In the genomic region with DNA sequence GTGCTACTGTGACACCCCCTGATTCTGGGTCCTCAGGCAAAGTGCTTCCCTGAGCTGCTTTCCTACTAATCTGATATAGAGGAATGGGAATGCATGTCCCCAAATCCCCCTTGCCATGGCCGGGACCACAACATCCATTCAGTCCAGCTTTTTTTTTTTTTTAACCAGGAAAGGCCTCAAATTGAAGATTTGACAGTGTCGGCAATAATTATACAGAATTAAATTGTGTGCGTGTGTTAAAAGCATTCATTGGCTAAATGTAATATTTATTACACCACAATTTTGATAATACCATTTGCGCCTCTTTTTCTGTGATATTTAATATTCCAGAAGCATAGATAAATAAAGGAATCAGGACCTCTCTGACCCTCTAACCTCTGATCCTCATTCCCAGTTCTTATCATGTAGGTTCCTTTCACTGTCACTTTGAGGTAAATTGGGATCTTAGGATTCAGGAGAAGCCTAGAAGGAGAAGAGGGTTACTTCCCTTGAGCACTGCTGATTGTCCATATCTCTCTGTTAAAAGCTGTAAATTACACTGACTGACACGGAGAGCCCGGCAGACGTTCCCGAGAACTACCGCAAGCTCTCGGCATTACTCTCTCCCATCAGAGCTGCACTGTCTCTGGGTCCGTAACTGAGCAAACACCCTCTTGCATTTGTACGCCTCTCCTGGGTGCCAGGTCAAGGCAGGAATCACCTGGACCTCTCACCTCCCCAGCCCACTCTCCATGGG, we compare ENCODE assay signal across 14 cellular contexts. TPM values are rescaled to one million over a fixed set of nuclear protein-coding genes. Genes with fewer than 3 reads are reported as not detected.
A peak's percentile ranks its signal among the peaks of the same experiment; 100 is the strongest.
DNase-seq lines count a peak whose midpoint lies in the region; ATAC-seq, FAIRE-seq and TF ChIP-seq lines count a peak whose summit lies in the region.
"Had no signal": no experiment of that assay in that cellular context is flagged by ENCODE, and none has a peak within 500 bp of the region (broad histone marks: within the 10 kb centered on the region; RNA-seq: fewer than 3 reads in every experiment).

No MANE protein-coding gene starts in this region.

- no peaks in the 10 kb centered on the region for H3K36me3 ChIP-seq in BLaER1 treated with 17β-estradiol and CSF1 and Interleukin-3, amounts not matched to agents 10 nM and 100 nM
- H3K36me3 ChIP-seq in RWPE2 (ENCODE audit: low read depth) (no peaks in the 10 kb centered on the region), parathyroid adenoma (ENCODE audit: control insufficient read depth, insufficient read depth, low read length) (no peaks in the 10 kb centered on the region)
- H3K36me3 ChIP-seq: HAP-1 had no signal

- H2AFZ ChIP-seq in parathyroid adenoma: no peak overlapping the region
- H2AFZ ChIP-seq: GM23248 had no signal

- no peak for TF ChIP-seq EP300 in A549 (IDR thresholded peaks at IDR 0.05)

- H3K27me3 ChIP-seq in BLaER1 treated with 17β-estradiol and CSF1 and Interleukin-3, amounts not matched to agents 10 nM and 100 nM: no peaks in the 10 kb centered on the region
- no peaks in the 10 kb centered on the region for H3K27me3 ChIP-seq in RWPE2 (ENCODE audit: insufficient read depth, poor library complexity, severe bottlenecking)
- no peaks in the 10 kb centered on the region for H3K27me3 ChIP-seq in parathyroid adenoma (ENCODE audit: control insufficient read depth, insufficient read depth, low read length)

- H3K79me2 ChIP-seq in parathyroid adenoma: peaks cover 78% of the 10 kb centered on the region

- TF ChIP-seq RAD21 in A549 (conservative IDR thresholded peaks at IDR 0.05 in 1 of 2, IDR thresholded peaks at IDR 0.05 in 1 of 2): no peak

- 68% methylated on average over 12 of the region's 12 CpGs for WGBS in A549 (ENCODE audit: missing lambda C conversion rate)

- H3K9me3 ChIP-seq in A549: no peaks in the 10 kb centered on the region
- no peaks in the 10 kb centered on the region for H3K9me3 ChIP-seq in BLaER1 treated with 17β-estradiol and CSF1 and Interleukin-3, amounts not matched to agents 10 nM and 100 nM (replicated peaks in 1 of 11)
- H3K9me3 ChIP-seq in RWPE2 (ENCODE audit: severe bottlenecking): no peaks in the 10 kb centered on the region
- H3K9me3 ChIP-seq in parathyroid adenoma (ENCODE audit: control insufficient read depth, low read length): no peaks in the 10 kb centered on the region
- H3K9me3 ChIP-seq: HAP-1 had no signal

- FAIRE-seq in A549 (lab: Jason Lieb, UNC): no peak
- FAIRE-seq: A204.1 had no signal

- POLR2A ChIA-PET in A549 (lab: Yijun Ruan, JAX): no interaction called here

- no peak for DNase-seq in A549 (ENCODE audit: low read depth in 1 of 2, low spot score in 1 of 2)
- peak; percentile 35 for DNase-seq in RWPE2 (ENCODE audit: low spot score)
- DNase-seq in amniotic stem cell (lab: John Stamatoyannopoulos, UW): no peak
- DNase-seq: CD4-positive, alpha-beta memory T cell; DMS153; DMS79; GF-D8; GM23248; KBM-7 had no signal

- H3K4me3 ChIP-seq in A549: no peak overlapping the region
- H3K4me3 ChIP-seq in BLaER1 treated with 17β-estradiol and CSF1 and Interleukin-3, amounts not matched to agents 10 nM and 100 nM: no peak overlapping the region
- no peak overlapping the region for H3K4me3 ChIP-seq in RWPE2 (ENCODE audit: severe bottlenecking)
- H3K4me3 ChIP-seq in parathyroid adenoma (ENCODE audit: low read depth, low read length): peak overlapping the region; percentile 82
- H3K4me3 ChIP-seq: GM23248, HAP-1 had no signal

- no peaks in the 10 kb centered on the region for H4K20me1 ChIP-seq in BLaER1 treated with 17β-estradiol and CSF1 and Interleukin-3, amounts not matched to agents 10 nM and 100 nM

- CTCF ChIA-PET in A549 (lab: Yijun Ruan, JAX): no interaction called here

- H3K4me2 ChIP-seq in A549: no peak overlapping the region
- H3K4me2 ChIP-seq in BLaER1 treated with 17β-estradiol and CSF1 and Interleukin-3, amounts not matched to agents 10 nM and 100 nM: peak overlapping the region in 10 of 11 experiments; percentile 48 to 85 (median 72); a peak in 18 of 22 replicates
- peak overlapping the region; percentile 72 for H3K4me2 ChIP-seq in parathyroid adenoma (ENCODE audit: low read length)

- H3K27ac ChIP-seq in A549: no peak overlapping the region
- peak overlapping the region in 10 of 11 experiments; percentile 49 to 87 (median 79); a peak in 20 of 22 replicates for H3K27ac ChIP-seq in BLaER1 treated with 17β-estradiol and CSF1 and Interleukin-3, amounts not matched to agents 10 nM and 100 nM
- no peak overlapping the region for H3K27ac ChIP-seq in RWPE2 (ENCODE audit: poor library complexity, severe bottlenecking)
- H3K27ac ChIP-seq in parathyroid adenoma: peak overlapping the region; percentile 98
- H3K27ac ChIP-seq: GM23248 had no signal

- peak overlapping the region in 7 of 11 experiments; percentile 41 to 67 (median 58); a peak in 11 of 22 replicates for H3K9ac ChIP-seq in BLaER1 treated with 17β-estradiol and CSF1 and Interleukin-3, amounts not matched to agents 10 nM and 100 nM
- peak overlapping the region; percentile 79 for H3K9ac ChIP-seq in parathyroid adenoma
- H3K9ac ChIP-seq: GM23248 had no signal

- ATAC-seq in A549: no peak
- ATAC-seq in RWPE2 (ENCODE audit: low read depth): no peak
- no peak for ATAC-seq in GM19328 (IDR thresholded peaks at IDR 0.05; ENCODE audit: unreplicated experiment)

- no peak for TF ChIP-seq POLR2A in A549 (IDR thresholded peaks at IDR 0.05; ENCODE audit: low read length)

- TF ChIP-seq CTCF in A549 (IDR thresholded peaks at IDR 0.05) (no peak), RWPE2 (IDR thresholded peaks at IDR 0.05; ENCODE audit: poor library complexity, severe bottlenecking) (no peak), parathyroid adenoma (IDR thresholded peaks at IDR 0.05) (no peak)

- no peaks in the 10 kb centered on the region for H3K4me1 ChIP-seq in A549
- H3K4me1 ChIP-seq in BLaER1 treated with 17β-estradiol and CSF1 and Interleukin-3, amounts not matched to agents 10 nM and 100 nM: peaks cover 28 to 76% (median 53%) of the 10 kb centered on the region in 10 experiments
- peaks cover 5% of the 10 kb centered on the region for H3K4me1 ChIP-seq in RWPE2 (ENCODE audit: insufficient read depth, poor library complexity, severe bottlenecking)
- peaks cover 80% of the 10 kb centered on the region for H3K4me1 ChIP-seq in parathyroid adenoma
- H3K4me1 ChIP-seq: HAP-1 had no signal

TF ChIP-seq in A549, 52 proteins besides CTCF, POLR2A, EP300 and RAD21:
- no peak for TF ChIP-seq CBX2 (IDR thresholded peaks at IDR 0.05; ENCODE audit: borderline replicate concordance, low read depth)
- peak; percentile 47 for TF ChIP-seq MAFK (IDR thresholded peaks at IDR 0.05; ENCODE audit: partially characterized antibody)

RNA-seq across cellular contexts. Expression of a gene that starts 29.3 kb away (rescaled TPM):
- polyA plus RNA-seq in A549 (2011; rRNA removed) (0.04 TPM in 1 of 2 replicates, not detected in the other), A549 (2017; fragmentation: RNase III; extraction: RNeasy Plus Mini Kit Qiagen cat#74134 plus additional on column Dnase treatment) (not detected in 3 replicates)
- 0.01 TPM in 1 of 2 replicates, not detected in the other for polyA plus RNA-seq in A549 (2012; cell fraction: cytosol; rRNA removed)
- polyA plus RNA-seq in A549 (2012; cell fraction: nucleus; rRNA removed): 0.02 and 0.04 TPM in 2 replicates
- not detected in 2 replicates for polyA minus RNA-seq in A549 (2011; rRNA and poly(A)+ RNA removed)

Comparison
In these comparisons a context has a peak if more than half of its experiments do, and no peak if none do; other contexts are left out.
1. H3K27ac ChIP-seq: peak in BLaER1 treated with 17β-estradiol and CSF1 and Interleukin-3, amounts not matched to agents 10 nM and 100 nM (10 of 11) and parathyroid adenoma (single experiment); none in A549 (0 of 2) and RWPE2 (single experiment).